In genomic region chr15:23516866-23517265, GRCh38 we compare ENCODE assay signal across 18 cellular contexts. TPM values are rescaled to one million over a fixed set of nuclear protein-coding genes. Genes with fewer than 3 reads are reported as not detected.
DNase-seq lines count a peak whose midpoint lies in the region; ATAC-seq and TF ChIP-seq lines count a peak whose summit lies in the region.
"Had no signal": no experiment of that assay in that cellular context is flagged by ENCODE, and none has a peak within 500 bp of the region (broad histone marks: within the 10 kb centered on the region; RNA-seq: fewer than 3 reads in every experiment).

No MANE protein-coding gene starts in this region.

- DNase-seq in SK-MEL-5 (ENCODE audit: low read depth, low spot score) (peak; percentile 71), inferior parietal cortex (ENCODE audit: extremely low spot score) (peak; percentile 53), putamen (ENCODE audit: low spot score) (peak; percentile 50), GM20000 (ENCODE audit: low spot score) (no peak), COLO668 (lab: John Stamatoyannopoulos, UW; ENCODE audit: unreplicated experiment) (no peak)
- DNase-seq: ACHN; Calu3; CD4-positive, alpha-beta T cell; DMS53; DND-41; EL; HCEC 1CT; KBM-7 had no signal

- ATAC-seq in HG02610 (IDR thresholded peaks at IDR 0.05; ENCODE audit: unreplicated experiment), result no peak
- ATAC-seq: GM12878, GM23338, HepG2 had no signal

- TF ChIP-seq CTCF in GM20000 (IDR thresholded peaks at IDR 0.05; ENCODE audit: extremely low read depth, missing control alignments), result no peak

- in situ Hi-C loops in SK-MEL-5 (cut with HindIII; ENCODE audit: low pct_unique_long_range_greater_than_20kb, low sequenced_read_pairs), result no loop called here

RNA-seq across cellular contexts. Expression of gene MKRN3, which starts 48.6 kb away (rescaled TPM):
- total RNA-seq in SK-MEL-5 (2014; rRNA removed; shearing (Covaris generic)), result not detected in 2 replicates
- not detected in 2 replicates for polyA plus RNA-seq in SK-MEL-5 (2015; cell fraction: cytosol; rRNA removed)
- polyA plus RNA-seq in SK-MEL-5 (2015; cell fraction: nucleus; rRNA removed), result 0.23 TPM in 1 of 2 replicates, not detected in the other
- total RNA-seq: Calu3, G401, GM12878, GM23338 had no signal
- polyA plus RNA-seq: GM23338 had no signal

Comparison
In these comparisons a context has a peak if more than half of its experiments do, and no peak if none do; other contexts are left out.
1. DNase-seq: peak in SK-MEL-5 (single experiment), inferior parietal cortex (single experiment) and putamen (single experiment); none in GM20000 (single experiment) and COLO668 (single experiment).